Comparison of ENCODE assay signal across 18 cellular contexts in genomic region chr5:96838483-96839395, GRCh38.
"Had no signal": no experiment of that assay in that cellular context is flagged by ENCODE, and none has a peak within 500 bp of the region (broad histone marks: within the 10 kb centered on the region; RNA-seq: fewer than 3 reads in every experiment).

No MANE protein-coding gene starts in this region.

- H3K4me1 Mint-ChIP-seq: brain had no signal

- H3K27ac Mint-ChIP-seq: activated B cell treated with CpG ODN at 0.5 μM for 24 hours; activated naive CD4-positive, alpha-beta T cell treated with anti-CD3 and anti-CD28 coated beads, Interleukin-2, amount 50 U/mL, for 72 hours; brain; natural killer cell treated with Interleukin-12 subunit alpha and Interleukin-12 subunit beta and Interleukin-15 and Interleukin-18, amount 100 ng/mL, for 72 hours had no signal

- H3K4me1 ChIP-seq: heart right ventricle, lower lobe of right lung, psoas muscle, upper lobe of right lung had no signal

- H3K36me3 Mint-ChIP-seq: activated naive CD4-positive, alpha-beta T cell treated with anti-CD3 and anti-CD28 coated beads, Interleukin-2, amount 50 U/mL, for 72 hours; brain; natural killer cell treated with Interleukin-12 subunit alpha and Interleukin-12 subunit beta and Interleukin-15 and Interleukin-18, amount 100 ng/mL, for 72 hours had no signal

- DNase-seq: activated B cell treated with CpG ODN at 0.5 μM for 24 hours; activated CD4-positive, alpha-beta T cell treated with anti-CD3 and anti-CD28 coated beads, Interleukin-2, amount 50 U/mL, for 1 hour; activated effector memory CD4-positive, alpha-beta T cell treated with Interleukin-2 at 50 U/mL for 16 hours; activated T-cell treated with anti-CD3 and anti-CD28 coated beads, Interleukin-2, amount 50 U/mL, for 1 hour; amniotic stem cell; cerebellar nuclear complex; heart right ventricle; lower lobe of right lung; psoas muscle; stimulated activated CD4-positive, alpha-beta T cell treated with anti-CD3 and anti-CD28 coated beads, Interleukin-2, amount 100 ng/mL, for 24 hours; stimulated activated naive CD4-positive, alpha-beta T cell; substantia nigra; T-helper 17 cell; upper lobe of right lung had no signal

- H3K27me3 ChIP-seq: heart right ventricle, upper lobe of right lung had no signal

- H3K27ac ChIP-seq: heart right ventricle, lower lobe of right lung, psoas muscle, upper lobe of right lung had no signal

- ATAC-seq: activated naive CD4-positive, alpha-beta T cell treated with anti-CD3 and anti-CD28 coated beads, Interleukin-2, amount 50 U/mL, for 72 hours; heart right ventricle; natural killer cell treated with Interleukin-12 subunit alpha and Interleukin-12 subunit beta and Interleukin-15 and Interleukin-18, amount 100 ng/mL, for 72 hours; psoas muscle; sciatic nerve; T-helper 17 cell; upper lobe of right lung had no signal

- H3K9me3 Mint-ChIP-seq: activated naive CD4-positive, alpha-beta T cell treated with anti-CD3 and anti-CD28 coated beads, Interleukin-2, amount 50 U/mL, for 72 hours; natural killer cell treated with Interleukin-12 subunit alpha and Interleukin-12 subunit beta and Interleukin-15 and Interleukin-18, amount 100 ng/mL, for 72 hours had no signal

- H3K27me3 Mint-ChIP-seq: activated B cell treated with CpG ODN at 0.5 μM for 24 hours, brain had no signal

- H3K4me3 Mint-ChIP-seq: activated B cell treated with CpG ODN at 0.5 μM for 24 hours; brain; natural killer cell treated with Interleukin-12 subunit alpha and Interleukin-12 subunit beta and Interleukin-15 and Interleukin-18, amount 100 ng/mL, for 72 hours had no signal

- H3K4me3 ChIP-seq: heart right ventricle, lower lobe of right lung, psoas muscle, upper lobe of right lung had no signal

- H3K9me3 ChIP-seq: heart right ventricle, lower lobe of right lung, psoas muscle, upper lobe of right lung had no signal

- H3K36me3 ChIP-seq: heart right ventricle, lower lobe of right lung, upper lobe of right lung had no signal
